1 cellular context compared by ENCODE assay signal in genomic region chr16:2458887-2459646, GRCh38.
TF ChIP-seq lines count a peak whose summit lies in the region.

No MANE protein-coding gene starts in this region.

TF ChIP-seq in H1, 55 proteins besides CTCF, POLR2A, EP300 and RAD21:
- TF ChIP-seq CHD7 (IDR thresholded peaks at IDR 0.05; ENCODE audit: insufficient replicate concordance, low read length) (no peak), BACH1 (IDR thresholded peaks at IDR 0.05; ENCODE audit: low read length) (no peak), NRF1 (IDR thresholded peaks at IDR 0.05; ENCODE audit: low read depth, low read length) (no peak), GABPA (IDR thresholded peaks at IDR 0.05; ENCODE audit: borderline replicate concordance, insufficient read depth, low read length) (no peak), HDAC6 (IDR thresholded peaks at IDR 0.05; ENCODE audit: low read depth, low read length) (no peak), EGR1 (IDR thresholded peaks at IDR 0.05; ENCODE audit: borderline replicate concordance, low read depth, low read length) (no peak), JUN (IDR thresholded peaks at IDR 0.05; ENCODE audit: low read depth, low read length) (no peak), POLR2AphosphoS5 (IDR thresholded peaks at IDR 0.05; ENCODE audit: low read depth, low read length) (peak; percentile 60; the same call in 1 of the 2 replicates), NANOG (IDR thresholded peaks at IDR 0.05; ENCODE audit: insufficient read depth, low read depth, low read length, poor library complexity, severe bottlenecking) (no peak)
